8 cellular contexts compared by ENCODE assay signal in genomic region chr11:117843666-117844484, GRCh38. TPM values are rescaled to one million over a fixed set of nuclear protein-coding genes. Genes with fewer than 3 reads are reported as not detected.
A peak's percentile ranks its signal among the peaks of the same experiment; 100 is the strongest.
DNase-seq lines count a peak whose midpoint lies in the region; ATAC-seq and TF ChIP-seq lines count a peak whose summit lies in the region.

No MANE protein-coding gene starts in this region.

- H3K36me3 ChIP-seq in CD4-positive, alpha-beta memory T cell (ENCODE audit: insufficient read depth, low read length): no peaks in the 10 kb centered on the region
- H3K36me3 ChIP-seq in PC-3 (ENCODE audit: low read depth, low read length): no peaks in the 10 kb centered on the region

- intact Hi-C loops in CD4-positive, alpha-beta memory T cell (cut with micrococcal nuclease): loop anchor here (1.0 to 5.0 kb wide), 4 partner anchors 103 to 327 kb away; no protein-coding TSS in a partner anchor
- intact Hi-C loops in PC-3 (cut with micrococcal nuclease): loop anchor here (1.0 kb wide), 2 partner anchors 103 to 209 kb away; no protein-coding TSS in a partner anchor

- H3K27me3 ChIP-seq in CD4-positive, alpha-beta memory T cell (ENCODE audit: insufficient read depth, low read length): no peaks in the 10 kb centered on the region
- peaks cover 66% of the 10 kb centered on the region for H3K27me3 ChIP-seq in PC-3 (ENCODE audit: low read length)

- no peaks in the 10 kb centered on the region for H3K9me3 ChIP-seq in CD4-positive, alpha-beta memory T cell (ENCODE audit: control insufficient read depth in 1 of 2, low read length in 2 of 2)
- no peaks in the 10 kb centered on the region for H3K9me3 ChIP-seq in PC-3 (ENCODE audit: low read length)

- H3K27me3 Mint-ChIP-seq in CD4-positive, alpha-beta memory T cell: no peaks in the 10 kb centered on the region
- no peaks in the 10 kb centered on the region for H3K27me3 Mint-ChIP-seq in activated T-cell treated with anti-CD3 and anti-CD28 coated beads, Interleukin-2, amount 50 U/mL, for 72 hours (ENCODE audit: low read depth)
- peaks cover 24% of the 10 kb centered on the region for H3K27me3 Mint-ChIP-seq in nephron progenitor cell (ENCODE audit: low read depth, poor library complexity)
- no peaks in the 10 kb centered on the region for H3K27me3 Mint-ChIP-seq in stimulated activated naive CD8-positive, alpha-beta T cell treated with anti-CD3 and anti-CD28 coated beads, Interleukin-15, amount 100 ng/mL, for 72 hours

- peaks cover 0 to 2% (median 0%) of the 10 kb centered on the region in 8 donors for H3K9me3 Mint-ChIP-seq in CD4-positive, alpha-beta memory T cell
- H3K9me3 Mint-ChIP-seq in activated T-cell treated with anti-CD3 and anti-CD28 coated beads, Interleukin-2, amount 50 U/mL, for 72 hours: no peaks in the 10 kb centered on the region
- peaks cover 10% of the 10 kb centered on the region for H3K9me3 Mint-ChIP-seq in nephron progenitor cell
- no peaks in the 10 kb centered on the region for H3K9me3 Mint-ChIP-seq in stimulated activated naive CD8-positive, alpha-beta T cell treated with anti-CD3 and anti-CD28 coated beads, Interleukin-15, amount 100 ng/mL, for 72 hours

- H3K4me1 ChIP-seq in CD4-positive, alpha-beta memory T cell (ENCODE audit: insufficient read depth, low read length): peaks cover 4% of the 10 kb centered on the region
- H3K4me1 ChIP-seq in PC-3 (ENCODE audit: insufficient read depth, low read length): no peaks in the 10 kb centered on the region

- no peak overlapping the region for H3K4me3 Mint-ChIP-seq in CD4-positive, alpha-beta memory T cell
- no peak overlapping the region for H3K4me3 Mint-ChIP-seq in activated T-cell treated with anti-CD3 and anti-CD28 coated beads, Interleukin-2, amount 50 U/mL, for 72 hours
- H3K4me3 Mint-ChIP-seq in nephron progenitor cell: no peak overlapping the region
- H3K4me3 Mint-ChIP-seq in stimulated activated naive CD8-positive, alpha-beta T cell treated with anti-CD3 and anti-CD28 coated beads, Interleukin-15, amount 100 ng/mL, for 72 hours: no peak overlapping the region

- peak overlapping the region in 2 of 7 donors; percentile 56 to 79 for H3K27ac Mint-ChIP-seq in CD4-positive, alpha-beta memory T cell
- no peak overlapping the region for H3K27ac Mint-ChIP-seq in activated T-cell treated with anti-CD3 and anti-CD28 coated beads, Interleukin-2, amount 50 U/mL, for 72 hours
- no peak overlapping the region for H3K27ac Mint-ChIP-seq in nephron progenitor cell
- no peak overlapping the region for H3K27ac Mint-ChIP-seq in stimulated activated naive CD8-positive, alpha-beta T cell treated with anti-CD3 and anti-CD28 coated beads, Interleukin-15, amount 100 ng/mL, for 72 hours

- no peak overlapping the region for H3K4me2 ChIP-seq in PC-3 (ENCODE audit: low read length)

- H3F3A ChIP-seq in PC-3 (ENCODE audit: low read length, unreplicated experiment): no peaks in the 10 kb centered on the region

- H3K4me1 Mint-ChIP-seq in CD4-positive, alpha-beta memory T cell: peaks cover 0 to 8% (median 2%) of the 10 kb centered on the region in 4 donors
- no peaks in the 10 kb centered on the region for H3K4me1 Mint-ChIP-seq in activated T-cell treated with anti-CD3 and anti-CD28 coated beads, Interleukin-2, amount 50 U/mL, for 72 hours (ENCODE audit: low read depth)
- H3K4me1 Mint-ChIP-seq in nephron progenitor cell: peaks cover 5% of the 10 kb centered on the region
- peaks cover 28% of the 10 kb centered on the region for H3K4me1 Mint-ChIP-seq in stimulated activated naive CD8-positive, alpha-beta T cell treated with anti-CD3 and anti-CD28 coated beads, Interleukin-15, amount 100 ng/mL, for 72 hours

- POLR2A ChIA-PET in CD4-positive, alpha-beta memory T cell (lab: Charles Lee; ENCODE audit: partially characterized antibody): interaction anchor here (0.7 to 3.8 kb wide), 11 partner anchors 18 to 209 kb away, joined by 3 to 23 read pairs (median 4); partner anchors contain the start of gene IL10RA
- POLR2A ChIA-PET in PC-3 (lab: Charles Lee; ENCODE audit: unreplicated experiment): no interaction called here

- H4K20me1 ChIP-seq in PC-3 (ENCODE audit: low read length): no peaks in the 10 kb centered on the region

- H3K9me2 ChIP-seq in PC-3 (replicated peaks; ENCODE audit: low read length): no peaks in the 10 kb centered on the region

- ATAC-seq in HG02798 (IDR thresholded peaks at IDR 0.05; ENCODE audit: poor library complexity, unreplicated experiment) (peak; percentile 59), PC-3 (peak; percentile 89), GM19397 (IDR thresholded peaks at IDR 0.05; ENCODE audit: unreplicated experiment) (no peak)
- ATAC-seq in activated T-cell treated with anti-CD3 and anti-CD28 coated beads, Interleukin-2, amount 50 U/mL, for 72 hours (replicated peaks in 1 of 2): peak; percentile 77 to 89
- ATAC-seq in stimulated activated naive CD8-positive, alpha-beta T cell treated with anti-CD3 and anti-CD28 coated beads, Interleukin-15, amount 100 ng/mL, for 72 hours: peak; percentile 75

- no peaks in the 10 kb centered on the region for H3K79me2 ChIP-seq in PC-3 (ENCODE audit: low read length)

- no peak overlapping the region for H3K4me3 ChIP-seq in CD4-positive, alpha-beta memory T cell (ENCODE audit: low read length in 2 of 2)
- no peak overlapping the region for H3K4me3 ChIP-seq in PC-3 (ENCODE audit: low read length)

- DNase-seq in CD4-positive, alpha-beta memory T cell: peak; percentile 72 to 79 (median 76)
- DNase-seq in PC-3: peak; percentile 82
- peak; percentile 80 to 88 for DNase-seq in activated T-cell treated with anti-CD3 and anti-CD28 coated beads, Interleukin-2, amount 50 U/mL, for 72 hours
- DNase-seq in fibroblast of gingiva (ENCODE audit: low read depth): peak; percentile 57
- peak; percentile 90 for DNase-seq in nephron progenitor cell
- DNase-seq in stimulated activated naive CD8-positive, alpha-beta T cell treated with anti-CD3 and anti-CD28 coated beads, Interleukin-15, amount 100 ng/mL, for 72 hours: peak; percentile 76 to 77

- TF ChIP-seq CTCF in PC-3 (conservative IDR thresholded peaks at IDR 0.05; ENCODE audit: low read depth, low read length): peak; percentile 97
- peak; percentile 98 for TF ChIP-seq CTCF in nephron progenitor cell (IDR thresholded peaks at IDR 0.05)

- no peaks in the 10 kb centered on the region for H3K36me3 Mint-ChIP-seq in CD4-positive, alpha-beta memory T cell
- H3K36me3 Mint-ChIP-seq in activated T-cell treated with anti-CD3 and anti-CD28 coated beads, Interleukin-2, amount 50 U/mL, for 72 hours (ENCODE audit: insufficient read depth in 2 of 2): no peaks in the 10 kb centered on the region
- peaks cover 11% of the 10 kb centered on the region for H3K36me3 Mint-ChIP-seq in nephron progenitor cell (ENCODE audit: low read depth)

- no peak overlapping the region for H3K9ac ChIP-seq in PC-3 (ENCODE audit: low read length)

- CTCF ChIA-PET in CD4-positive, alpha-beta memory T cell (lab: Charles Lee; ENCODE audit: partially characterized antibody): interaction anchor here (0.6 to 7.8 kb wide), 27 partner anchors 10 to 1225 kb away, joined by 3 to 286 read pairs (median 4); partner anchors contain the start of genes FXYD6 and IL10RA
- CTCF ChIA-PET in PC-3 (lab: Charles Lee): interaction anchor here (1.0 kb wide), 1 partner anchor 103 kb away, joined by 32 read pairs; no protein-coding TSS in a partner anchor

- no peak overlapping the region for H3K27ac ChIP-seq in CD4-positive, alpha-beta memory T cell (ENCODE audit: low read depth, low read length)
- no peak overlapping the region for H3K27ac ChIP-seq in PC-3 (ENCODE audit: low read length)

- no peak overlapping the region for H2AFZ ChIP-seq in PC-3 (ENCODE audit: low read length)

- no TSS peak for BruUV-seq in PC-3 (replicated peaks; lab: Mats Ljungman, UMichigan)

RNA-seq across cellular contexts. Expression of gene FXYD2, which starts 19.3 kb away (rescaled TPM):
- 10 to 100 TPM in 1 of 2 experiments, 1 to 10 TPM in 1; 9.3 to 10.5 TPM for total RNA-seq in CD4-positive, alpha-beta memory T cell
- 1 to 10 TPM; 3.5 to 7.1 TPM for polyA plus RNA-seq in CD4-positive, alpha-beta memory T cell
- not detected in 2 replicates for total RNA-seq in PC-3 (2014; rRNA removed)
- 1 to 10 TPM; 2.4 to 3.7 TPM for total RNA-seq in activated T-cell treated with anti-CD3 and anti-CD28 coated beads, Interleukin-2, amount 50 U/mL, for 72 hours

RNA-seq across cellular contexts. Expression of gene FXYD6, which starts 32.6 kb away (rescaled TPM):
- total RNA-seq in CD4-positive, alpha-beta memory T cell: not detected
- polyA plus RNA-seq in CD4-positive, alpha-beta memory T cell: under 1 TPM in 1 of 2 donors, not detected in 1; 0.15 TPM
- not detected in 2 replicates for total RNA-seq in PC-3 (2014; rRNA removed)
- under 1 TPM; 0.17 to 0.25 TPM for total RNA-seq in activated T-cell treated with anti-CD3 and anti-CD28 coated beads, Interleukin-2, amount 50 U/mL, for 72 hours

RNA-seq across cellular contexts. Expression of gene DSCAML1, which starts 46.9 kb away (rescaled TPM):
- 1 to 10 TPM in 1 of 2 experiments, under 1 TPM in 1; 1.00 to 1.0 TPM for total RNA-seq in CD4-positive, alpha-beta memory T cell
- polyA plus RNA-seq in CD4-positive, alpha-beta memory T cell: not detected
- total RNA-seq in PC-3 (2014; rRNA removed): not detected in 2 replicates
- total RNA-seq in activated T-cell treated with anti-CD3 and anti-CD28 coated beads, Interleukin-2, amount 50 U/mL, for 72 hours: 1 to 10 TPM; 1.5 to 2.5 TPM
